Comparison of ENCODE assay signal across 1 cellular context in genomic region chr14:104985675-104986486, GRCh38.
TF ChIP-seq lines count a peak whose summit lies in the region.

Gene CLBA1, plus strand, starts transcription at chr14:104985788. Its CDS starts 644 bp downstream, at chr14:104986432.

TF ChIP-seq in HepG2, 621 proteins besides CTCF, POLR2A, EP300 and RAD21 (continued from another document and continues in another):
- TF ChIP-seq ZBTB44 (CRISPR knock-in tag; IDR thresholded peaks at IDR 0.05): no peak
- TF ChIP-seq ZNF333 (CRISPR knock-in tag; IDR thresholded peaks at IDR 0.05; ENCODE audit: borderline replicate concordance): no peak; the same call in 1 of the 2 replicates
- no peak for TF ChIP-seq NFIB (CRISPR knock-in tag; IDR thresholded peaks at IDR 0.05; ENCODE audit: borderline replicate concordance)
- no peak for TF ChIP-seq RFXANK (CRISPR knock-in tag; IDR thresholded peaks at IDR 0.05)
- TF ChIP-seq KAT2B (IDR thresholded peaks at IDR 0.05; ENCODE audit: borderline replicate concordance, low read depth, low read length): no peak
- 0 out of 2 replicates have a peak, but pooled peaks have one; percentile 55 for TF ChIP-seq SAFB2 (CRISPR knock-in tag; IDR thresholded peaks at IDR 0.05; ENCODE audit: borderline replicate concordance, low read depth)
- no peak for TF ChIP-seq RELA (CRISPR knock-in tag; IDR thresholded peaks at IDR 0.05)
- TF ChIP-seq ZNF652 (CRISPR knock-in tag; IDR thresholded peaks at IDR 0.05; ENCODE audit: borderline replicate concordance, low read depth): no peak
- TF ChIP-seq ZSCAN31 (CRISPR knock-in tag; IDR thresholded peaks at IDR 0.05; ENCODE audit: low read depth): no peak
- TF ChIP-seq KLF15 (CRISPR knock-in tag; IDR thresholded peaks at IDR 0.05; ENCODE audit: borderline replicate concordance): no peak
- no peak for TF ChIP-seq ZNF83 (CRISPR knock-in tag; IDR thresholded peaks at IDR 0.05; ENCODE audit: borderline replicate concordance)
- no peak for TF ChIP-seq ZFP41 (CRISPR knock-in tag; IDR thresholded peaks at IDR 0.05; ENCODE audit: borderline replicate concordance)
- TF ChIP-seq ZNF782 (CRISPR knock-in tag; IDR thresholded peaks at IDR 0.05; ENCODE audit: borderline replicate concordance): no peak
- TF ChIP-seq FOXO1 (CRISPR knock-in tag; IDR thresholded peaks at IDR 0.05): no peak
- no peak for TF ChIP-seq TEAD2 (CRISPR knock-in tag; IDR thresholded peaks at IDR 0.05)
- TF ChIP-seq ZNF550 (CRISPR knock-in tag; IDR thresholded peaks at IDR 0.05; ENCODE audit: borderline replicate concordance): no peak
- no peak for TF ChIP-seq DDIT3 (CRISPR knock-in tag; IDR thresholded peaks at IDR 0.05)
- TF ChIP-seq ZNF33B (CRISPR knock-in tag; IDR thresholded peaks at IDR 0.05): no peak
- no peak for TF ChIP-seq ZKSCAN8 (CRISPR knock-in tag; IDR thresholded peaks at IDR 0.05; ENCODE audit: borderline replicate concordance)
- TF ChIP-seq FOXA3 (CRISPR knock-in tag; IDR thresholded peaks at IDR 0.05): no peak
- TF ChIP-seq SP5 (CRISPR knock-in tag; IDR thresholded peaks at IDR 0.05; ENCODE audit: borderline replicate concordance, low read depth): no peak
- peak; percentile 52 for TF ChIP-seq RBFOX2 (IDR thresholded peaks at IDR 0.05; ENCODE audit: low read depth, low read length)
- no peak for TF ChIP-seq FOXP1 (IDR thresholded peaks at IDR 0.05)
- no peak for TF ChIP-seq FOXP1 (CRISPR knock-in tag; IDR thresholded peaks at IDR 0.05)
- TF ChIP-seq ZNF589 (CRISPR knock-in tag; conservative IDR thresholded peaks at IDR 0.05): no peak
- TF ChIP-seq ZNF275 (CRISPR knock-in tag; IDR thresholded peaks at IDR 0.05; ENCODE audit: borderline replicate concordance): no peak
- TF ChIP-seq HDAC2 (CRISPR knock-in tag; IDR thresholded peaks at IDR 0.05): no peak; the same call in 1 of the 2 replicates
- TF ChIP-seq ZNF430 (CRISPR knock-in tag; IDR thresholded peaks at IDR 0.05): no peak
- TF ChIP-seq NCOR1 (IDR thresholded peaks at IDR 0.05; ENCODE audit: borderline replicate concordance, low read length): no peak
- TF ChIP-seq RNF219 (CRISPR knock-in tag; IDR thresholded peaks at IDR 0.05): no peak
- no peak for TF ChIP-seq SOX5 (CRISPR knock-in tag; IDR thresholded peaks at IDR 0.05; ENCODE audit: borderline replicate concordance)
- no peak for TF ChIP-seq ZNF564 (CRISPR knock-in tag; IDR thresholded peaks at IDR 0.05)
- no peak for TF ChIP-seq MYPOP (CRISPR knock-in tag; IDR thresholded peaks at IDR 0.05)
- no peak for TF ChIP-seq GTF2F1 (IDR thresholded peaks at IDR 0.05; ENCODE audit: low read length)
- TF ChIP-seq ZNF552 (CRISPR knock-in tag; IDR thresholded peaks at IDR 0.05; ENCODE audit: borderline replicate concordance): no peak
- no peak for TF ChIP-seq MBNL3 (CRISPR knock-in tag; conservative IDR thresholded peaks at IDR 0.05)
- TF ChIP-seq ARID4A (CRISPR knock-in tag; IDR thresholded peaks at IDR 0.05; ENCODE audit: borderline replicate concordance): peak; percentile 93
- no peak for TF ChIP-seq ZNF572 (CRISPR knock-in tag; IDR thresholded peaks at IDR 0.05)
- TF ChIP-seq EEA1 (CRISPR knock-in tag; IDR thresholded peaks at IDR 0.05; ENCODE audit: borderline replicate concordance): no peak
- 0 out of 2 replicates have a peak, but pooled peaks have one; percentile 13 for TF ChIP-seq ELF3 (CRISPR knock-in tag; IDR thresholded peaks at IDR 0.05)
- TF ChIP-seq ZNF691 (CRISPR knock-in tag; IDR thresholded peaks at IDR 0.05; ENCODE audit: borderline replicate concordance, low read depth): no peak
- no peak for TF ChIP-seq ATRX (CRISPR knock-in tag; IDR thresholded peaks at IDR 0.05; ENCODE audit: borderline replicate concordance)
- peak; percentile 57 for TF ChIP-seq MXD4 (CRISPR knock-in tag; IDR thresholded peaks at IDR 0.05)
- no peak for TF ChIP-seq ZNF343 (CRISPR knock-in tag; IDR thresholded peaks at IDR 0.05)
- no peak for TF ChIP-seq PTBP1 (IDR thresholded peaks at IDR 0.05; ENCODE audit: low read depth, low read length, poor library complexity, severe bottlenecking)
- TF ChIP-seq ZNF33A (CRISPR knock-in tag; IDR thresholded peaks at IDR 0.05; ENCODE audit: borderline replicate concordance): no peak
- TF ChIP-seq PRPF4 (IDR thresholded peaks at IDR 0.05; ENCODE audit: low read depth, low read length, poor library complexity, severe bottlenecking): no peak
- TF ChIP-seq U2AF1 (optimal IDR thresholded peaks at IDR 0.05; ENCODE audit: low read depth, low read length): no peak
- TF ChIP-seq ZNF138 (CRISPR knock-in tag; IDR thresholded peaks at IDR 0.05; ENCODE audit: low read depth): no peak
- peak; percentile 50; the same call in 1 of the 2 replicates for TF ChIP-seq PHF20 (CRISPR knock-in tag; IDR thresholded peaks at IDR 0.05)
- TF ChIP-seq CEBPB (IDR thresholded peaks at IDR 0.05; ENCODE audit: borderline replicate concordance, low read depth, low read length): no peak
- no peak for TF ChIP-seq ZNF646 (CRISPR knock-in tag; IDR thresholded peaks at IDR 0.05)
